19 cellular contexts compared by ENCODE assay signal in genomic region chr6:90231798-90232197, GRCh38.
"Had no signal": no experiment of that assay in that cellular context is flagged by ENCODE, and none has a peak within 500 bp of the region (broad histone marks: within the 10 kb centered on the region; RNA-seq: fewer than 3 reads in every experiment).

No MANE protein-coding gene starts in this region.

- H3K9me3 ChIP-seq: gastroesophageal sphincter, SK-N-SH, tibial nerve had no signal

- DNase-seq: activated CD4-positive, alpha-beta T cell treated with anti-CD3 and anti-CD28 coated beads, Interleukin-2, amount 50 U/mL, for 48 hours; activated CD4-positive, CD25-positive, alpha-beta regulatory T cell; activated CD8-positive, alpha-beta memory T cell treated with anti-CD3 and anti-CD28 coated beads, Interleukin-2, amount 50 U/mL, for 4 hours; activated effector memory CD4-positive, alpha-beta T cell treated with Interleukin-2 at 50 U/mL for 16 hours; amygdala; brain microvascular endothelial cell; effector memory CD4-positive, alpha-beta T cell; islet precursor cell; mesenchymal stem cell; SK-N-SH; stimulated activated CD4-positive, alpha-beta T cell treated with anti-CD3 and anti-CD28 coated beads, Interleukin-15, amount 100 ng/mL, for 24 hours; stimulated activated CD4-positive, alpha-beta T cell treated with anti-CD3 and anti-CD28 coated beads, Interleukin-4, amount 100 ng/mL, for 24 hours; T-helper 2 cell had no signal

- H3K4me2 ChIP-seq: SK-N-SH had no signal

- H3K9ac ChIP-seq: parathyroid adenoma, SK-N-SH had no signal

- H3K27ac ChIP-seq: brain microvascular endothelial cell, epithelial cell of prostate, parathyroid adenoma had no signal

- ATAC-seq: gastroesophageal sphincter, left lobe of liver, Right ventricle myocardium inferior had no signal

- H3K79me2 ChIP-seq: parathyroid adenoma had no signal

- H2AFZ ChIP-seq: parathyroid adenoma had no signal

- H3K27me3 ChIP-seq: brain microvascular endothelial cell, gastroesophageal sphincter, tibial nerve had no signal

- H3K4me3 ChIP-seq: gastroesophageal sphincter, tibial nerve had no signal
